In genomic region chr2:222842517-222843174, GRCh38 we compare ENCODE assay signal across 11 cellular contexts. TPM values are rescaled to one million over a fixed set of nuclear protein-coding genes. Genes with fewer than 3 reads are reported as not detected.
A peak's percentile ranks its signal among the peaks of the same experiment; 100 is the strongest.
DNase-seq lines count a peak whose midpoint lies in the region; ATAC-seq and TF ChIP-seq lines count a peak whose summit lies in the region.
"Had no signal": no experiment of that assay in that cellular context is flagged by ENCODE, and none has a peak within 500 bp of the region (broad histone marks: within the 10 kb centered on the region; RNA-seq: fewer than 3 reads in every experiment).

No MANE protein-coding gene starts in this region.

- no peak overlapping the region for H3K4me3 ChIP-seq in body of pancreas

- H3K27ac ChIP-seq in body of pancreas, result no peak overlapping the region

- H3K36me3 ChIP-seq in body of pancreas (replicated peaks in 1 of 2; ENCODE audit: insufficient read depth in 1 of 2, low read depth in 2 of 2), result no peaks in the 10 kb centered on the region

- DNase-seq in DMS153 (lab: John Stamatoyannopoulos, UW) (peak; percentile 76), Kasumi-1 (lab: John Stamatoyannopoulos, UW) (peak; percentile 30 to 40), body of pancreas (no peak), lung microvascular endothelial cell (ENCODE audit: low read depth in 2 of 2) (peak; percentile 53 to 60), NCI-H1048 (lab: John Stamatoyannopoulos, UW) (no peak), kidney glomerular epithelial cell (lab: John Stamatoyannopoulos, UW) (no peak), glomerular visceral epithelial cell (ENCODE audit: extremely low spot score) (no peak), 8988T (no peak)
- DNase-seq: activated CD4-positive, alpha-beta T cell treated with anti-CD3 and anti-CD28 coated beads for 36 hours; aorta; hypothalamus had no signal

- 26 to 32% methylated on average over 3 of the region's 3 CpGs for WGBS in body of pancreas, 2 donors

- ATAC-seq in body of pancreas, result peak; percentile 40
- ATAC-seq: activated CD4-positive, alpha-beta T cell treated with anti-CD3 and anti-CD28 coated beads for 36 hours had no signal

- peaks cover 8% of the 10 kb centered on the region for H3K4me1 ChIP-seq in body of pancreas

- intact Hi-C loops in body of pancreas (cut with DNase I), result no loop called here

- TF ChIP-seq POLR2A in body of pancreas (IDR thresholded peaks at IDR 0.05), result no peak

- H3K9me3 ChIP-seq in body of pancreas, result no peaks in the 10 kb centered on the region

- TF ChIP-seq CTCF in body of pancreas (IDR thresholded peaks at IDR 0.05), result no peak

- no peaks in the 10 kb centered on the region for H3K27me3 ChIP-seq in body of pancreas

RNA-seq across cellular contexts. Expression of gene ACSL3, which starts 18.2 kb away (rescaled TPM):
- total RNA-seq in body of pancreas, result 10 to 100 TPM; 24.6 to 60.0 TPM
- 82.8 and 109 TPM in 2 replicates for total RNA-seq in lung microvascular endothelial cell

Comparison
In these comparisons a context has a peak if more than half of its experiments do, and no peak if none do; other contexts are left out.
1. DNase-seq: peak in DMS153 (single experiment), Kasumi-1 (2 of 2) and lung microvascular endothelial cell (2 of 2); none in body of pancreas (0 of 4), NCI-H1048 (single experiment), kidney glomerular epithelial cell (single experiment), glomerular visceral epithelial cell (single experiment) and 8988T (single experiment).